ENCODE assay signal across 7 cellular contexts in genomic region chr16:4692460-4693295, GRCh38. TPM values are rescaled to one million over a fixed set of nuclear protein-coding genes. Genes with fewer than 3 reads are reported as not detected.
A peak's percentile ranks its signal among the peaks of the same experiment; 100 is the strongest.
DNase-seq lines count a peak whose midpoint lies in the region; ATAC-seq and TF ChIP-seq lines count a peak whose summit lies in the region.

No MANE protein-coding gene starts in this region.

- H2AFZ ChIP-seq in OCI-LY7 (ENCODE audit: low read length): peak overlapping the region; percentile 43

- no peaks in the 10 kb centered on the region for H3K9me3 ChIP-seq in OCI-LY7 (ENCODE audit: low read length)
- no peaks in the 10 kb centered on the region for H3K9me3 ChIP-seq in ectodermal cell (ENCODE audit: control insufficient read depth, low read length)
- H3K9me3 ChIP-seq in mucosa of rectum (ENCODE audit: control insufficient read depth in 2 of 2, low read length in 2 of 2): no peaks in the 10 kb centered on the region

- POLR2A ChIA-PET in OCI-LY7 (lab: Charles Lee): no interaction called here

- peak; percentile 8 for ATAC-seq in GM18873 (IDR thresholded peaks at IDR 0.05; ENCODE audit: low FRiP score, unreplicated experiment)
- peak; percentile 7 for ATAC-seq in HG02798 (IDR thresholded peaks at IDR 0.05; ENCODE audit: poor library complexity, unreplicated experiment)

- H3K9ac ChIP-seq in mucosa of rectum (ENCODE audit: low read depth in 1 of 2, low read length in 2 of 2): peak overlapping the region; percentile 76 to 83

- no peak for TF ChIP-seq CTCF in OCI-LY7 (conservative IDR thresholded peaks at IDR 0.05; ENCODE audit: low read length)

- 40 to 41% methylated on average over 31 of the region's 31 CpGs for WGBS in ectodermal cell, 2 experiments

- H3K27me3 ChIP-seq in ectodermal cell (ENCODE audit: control insufficient read depth, insufficient read depth, low read length, poor library complexity, severe bottlenecking) (no peaks in the 10 kb centered on the region), mucosa of rectum (ENCODE audit: control insufficient read depth in 2 of 2, insufficient read depth in 2 of 2, low read length in 2 of 2) (no peaks in the 10 kb centered on the region)

- peaks cover 12% of the 10 kb centered on the region for H3K4me1 ChIP-seq in OCI-LY7 (ENCODE audit: insufficient read depth, low read length, poor library complexity, severe bottlenecking)
- peaks cover 9% of the 10 kb centered on the region for H3K4me1 ChIP-seq in ectodermal cell (ENCODE audit: control insufficient read depth, insufficient read depth, low read length)
- peaks cover 16 to 19% of the 10 kb centered on the region in 2 donors for H3K4me1 ChIP-seq in mucosa of rectum (ENCODE audit: control insufficient read depth in 2 of 2, insufficient read depth in 2 of 2, low read length in 2 of 2)

- DNase-seq in OCI-LY7 (ENCODE audit: low spot score): peak; percentile 16
- DNase-seq in NCI-H2029 (lab: John Stamatoyannopoulos, UW): no peak
- DNase-seq in NCI-H774 (lab: John Stamatoyannopoulos, UW): no peak

- BruUV-seq in OCI-LY7 (replicated peaks; lab: Mats Ljungman, UMichigan): no TSS peak

- H3K27ac ChIP-seq in OCI-LY7 (ENCODE audit: low read depth, low read length, poor library complexity, severe bottlenecking) (no peak overlapping the region), ectodermal cell (ENCODE audit: insufficient read depth, low read depth, low read length, poor library complexity, severe bottlenecking) (no peak overlapping the region), mucosa of rectum (ENCODE audit: low read depth in 2 of 2, low read length in 2 of 2) (peak overlapping the region; percentile 74 to 93)

- H3K36me3 ChIP-seq in OCI-LY7 (ENCODE audit: insufficient read depth, low read length) (peaks cover 21% of the 10 kb centered on the region; the same call in 1 of the 2 replicates), ectodermal cell (ENCODE audit: control insufficient read depth, insufficient read depth, low read length) (peaks cover 6% of the 10 kb centered on the region), mucosa of rectum (ENCODE audit: control insufficient read depth in 2 of 2, insufficient read depth in 2 of 2, low read length in 2 of 2) (peaks cover 29 to 40% of the 10 kb centered on the region in 2 donors)

- CTCF ChIA-PET in OCI-LY7 (lab: Charles Lee; ENCODE audit: unreplicated experiment): no interaction called here

- H3K4me3 ChIP-seq in OCI-LY7 (ENCODE audit: low read depth, low read length, poor library complexity, severe bottlenecking): peak overlapping the region; percentile 90
- H3K4me3 ChIP-seq in ectodermal cell (ENCODE audit: insufficient read depth, low read depth, low read length): peak overlapping the region; percentile 99
- peak overlapping the region; percentile 80 to 96 for H3K4me3 ChIP-seq in mucosa of rectum (ENCODE audit: low read length in 2 of 2)

- H3K4me2 ChIP-seq in OCI-LY7 (ENCODE audit: low read length): peak overlapping the region; percentile 93

- intact Hi-C loops in OCI-LY7 (cut with micrococcal nuclease; ENCODE audit: unreplicated experiment): loop anchor here (2.0 kb wide), 1 partner anchor 42 kb away; the partner anchor contains the start of genes ANKS3 and DNAAF8

- 0 out of 2 replicates have a peak, but pooled peaks cover 4% of the 10 kb centered on the region for H4K20me1 ChIP-seq in OCI-LY7 (ENCODE audit: insufficient read depth, low read length)

- no peaks in the 10 kb centered on the region for H3K79me2 ChIP-seq in OCI-LY7 (ENCODE audit: insufficient read depth, low read depth, low read length)

- H3K9me2 ChIP-seq in OCI-LY7 (ENCODE audit: insufficient read depth, low read length): no peaks in the 10 kb centered on the region

RNA-seq across cellular contexts. Expression of gene NUDT16L1, which starts 0.7 kb away (rescaled TPM):
- total RNA-seq in OCI-LY7 (2014; rRNA removed; shearing (Covaris generic)): 14.9 and 17.8 TPM in 2 replicates
- 15.9 and 18.9 TPM in 2 replicates for total RNA-seq in OCI-LY7 (2022)
- 32.9 TPM for polyA plus RNA-seq in ectodermal cell (2013, experiment 1 of 4)
- 37.9 TPM for polyA plus RNA-seq in ectodermal cell (2013, experiment 2 of 4)
- 32.6 TPM for polyA plus RNA-seq in ectodermal cell (2013, experiment 3 of 4)
- polyA plus RNA-seq in ectodermal cell (2013, experiment 4 of 4): 36.5 TPM

RNA-seq across cellular contexts. Expression of gene ANKS3, which starts 41.4 kb away (rescaled TPM):
- total RNA-seq in OCI-LY7 (2014; rRNA removed; shearing (Covaris generic)): 17.6 and 19.5 TPM in 2 replicates
- 21.7 and 25.4 TPM in 2 replicates for total RNA-seq in OCI-LY7 (2022)
- 26.1 TPM for polyA plus RNA-seq in ectodermal cell (2013, experiment 1 of 4)
- polyA plus RNA-seq in ectodermal cell (2013, experiment 2 of 4): 27.8 TPM
- 20.6 TPM for polyA plus RNA-seq in ectodermal cell (2013, experiment 3 of 4)
- polyA plus RNA-seq in ectodermal cell (2013, experiment 4 of 4): 21.0 TPM

RNA-seq across cellular contexts. Expression of gene DNAAF8, which starts 41.7 kb away (rescaled TPM):
- 0.36 and 0.38 TPM in 2 replicates for total RNA-seq in OCI-LY7 (2014; rRNA removed; shearing (Covaris generic))
- 1.1 TPM in 1 of 2 replicates, not detected in the other for total RNA-seq in OCI-LY7 (2022)
- 0.89 TPM for polyA plus RNA-seq in ectodermal cell (2013, experiment 1 of 4)
- 0.68 TPM for polyA plus RNA-seq in ectodermal cell (2013, experiment 2 of 4)
- 0.11 TPM for polyA plus RNA-seq in ectodermal cell (2013, experiment 3 of 4)
- 0.20 TPM for polyA plus RNA-seq in ectodermal cell (2013, experiment 4 of 4)

Comparison
In these comparisons a context has a peak if more than half of its experiments do, and no peak if none do; other contexts are left out.
1. H3K27ac ChIP-seq: peak in mucosa of rectum (2 of 2); none in OCI-LY7 (single experiment) and ectodermal cell (single experiment).
2. Peak in every context shown above with its lines, with median percentiles within 50 percentile points of each other: H3K4me3 ChIP-seq.